8 cellular contexts compared by ENCODE assay signal in the genomic region with DNA sequence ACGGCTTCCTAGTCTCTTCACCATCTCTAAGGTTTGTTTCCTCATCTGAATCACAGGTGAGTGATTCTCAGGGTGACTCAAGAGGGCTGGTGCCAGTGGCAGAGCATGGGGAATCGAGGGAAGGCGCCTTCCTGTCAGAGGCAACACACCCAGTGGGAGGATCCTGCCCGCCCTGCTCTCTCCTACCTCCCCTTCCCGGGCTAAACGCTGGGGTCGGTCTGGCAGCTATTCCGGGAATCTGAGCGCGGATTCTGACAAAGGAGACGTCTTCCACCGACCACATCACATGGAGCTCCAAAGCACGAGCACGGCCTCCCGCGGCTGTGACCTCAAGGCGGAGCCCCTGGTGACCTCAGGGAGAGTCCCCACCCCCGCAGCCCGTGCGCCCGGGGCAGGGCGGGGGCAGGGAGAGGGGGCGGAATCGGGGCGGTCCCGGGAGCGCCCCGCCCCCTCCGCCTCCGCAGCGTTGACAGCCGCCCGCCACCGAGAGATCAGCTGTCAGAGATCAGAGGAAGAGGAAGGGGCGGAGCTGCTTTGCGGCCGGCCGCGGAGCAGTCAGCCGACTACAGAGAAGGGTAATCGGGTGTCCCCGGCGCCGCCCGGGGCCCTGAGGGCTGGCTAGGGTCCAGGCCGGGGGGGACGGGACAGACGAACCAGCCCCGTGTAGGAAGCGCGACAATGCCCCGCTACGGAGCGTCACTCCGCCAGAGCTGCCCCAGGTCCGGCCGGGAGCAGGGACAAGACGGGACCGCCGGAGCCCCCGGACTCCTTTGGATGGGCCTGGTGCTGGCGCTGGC. TPM values are rescaled to one million over a fixed set of nuclear protein-coding genes. Genes with fewer than 3 reads are reported as not detected.
DNase-seq lines count a peak whose midpoint lies in the region; ATAC-seq and TF ChIP-seq lines count a peak whose summit lies in the region.

Gene SMPD1 (plus strand): TSS at position 554 of the 797 bp plus-strand sequence. CDS start 125 bp downstream, at position 679.

- no peak within 1 kb of the TSS for H3K9ac ChIP-seq in HUES64 (ENCODE audit: low read depth, low read length)
- H3K9ac ChIP-seq in OCI-LY3 (ENCODE audit: low read length) = peak within 1 kb of the TSS; percentile 66

- no peaks in the 10 kb centered on the region for H3K9me3 ChIP-seq in HUES64 (ENCODE audit: insufficient read depth, low read depth, low read length)
- H3K9me3 ChIP-seq in OCI-LY3 (ENCODE audit: insufficient read depth, low read length) = no peaks in the 10 kb centered on the region
- H3K9me3 ChIP-seq in mononuclear cell (ENCODE audit: low read depth, low read length) = no peaks in the 10 kb centered on the region

- H3K4me2 ChIP-seq in OCI-LY3 (ENCODE audit: low read length) = peak within 1 kb of the TSS; percentile 94

- no peaks in the 10 kb centered on the region for H4K20me1 ChIP-seq in OCI-LY3 (ENCODE audit: insufficient read depth, low read length)

- WGBS in HUES64 = under 1% methylated on average over 62 of the region's 62 CpGs

- no peaks in the 10 kb centered on the region for H3K79me2 ChIP-seq in OCI-LY3 (ENCODE audit: low read length)

- peak within 1 kb of the TSS; percentile 72; the same call in 1 of the 2 replicates for H3K27ac ChIP-seq in HUES64 (ENCODE audit: low read depth, low read length)
- peak within 1 kb of the TSS; percentile 18 for H3K27ac ChIP-seq in OCI-LY3 (ENCODE audit: low read length)

- H3K4me3 ChIP-seq in HUES64 (ENCODE audit: low read length) = peak within 1 kb of the TSS; percentile 64
- H3K4me3 ChIP-seq in OCI-LY3 (ENCODE audit: low read length) = peak within 1 kb of the TSS; percentile 81
- H3K4me3 ChIP-seq in epithelial cell of esophagus (ENCODE audit: low read length) = peak within 1 kb of the TSS; percentile 66
- peak within 1 kb of the TSS; percentile 80 for H3K4me3 ChIP-seq in mononuclear cell (ENCODE audit: low read length)

- H3K36me3 ChIP-seq in HUES64 (ENCODE audit: insufficient read depth, low read length) = no peaks in the 10 kb centered on the region
- no peaks in the 10 kb centered on the region for H3K36me3 ChIP-seq in OCI-LY3 (replicated peaks; ENCODE audit: low read depth, low read length)

- peak; percentile 97 for ATAC-seq in GM21515 (IDR thresholded peaks at IDR 0.05; ENCODE audit: unreplicated experiment)

- peak within 1 kb of the TSS; percentile 77 for H2AFZ ChIP-seq in OCI-LY3 (ENCODE audit: low read depth, low read length)

- H3K4me1 ChIP-seq in HUES64 (ENCODE audit: insufficient read depth, low read length) = peaks cover 16% of the 10 kb centered on the region
- H3K4me1 ChIP-seq in OCI-LY3 (ENCODE audit: low read length) = peaks cover 12% of the 10 kb centered on the region
- peaks cover 25% of the 10 kb centered on the region for H3K4me1 ChIP-seq in mononuclear cell (ENCODE audit: insufficient read depth, low read length)

- no peak for TF ChIP-seq CTCF in OCI-LY3 (IDR thresholded peaks at IDR 0.05; ENCODE audit: low read depth, low read length)
- TF ChIP-seq CTCF in epithelial cell of esophagus (IDR thresholded peaks at IDR 0.05; ENCODE audit: insufficient read depth, low read depth, low read length, missing control alignments) = no peak

- DNase-seq in DMS 273 (lab: John Stamatoyannopoulos, UW; ENCODE audit: unreplicated experiment) = peak; percentile 89
- DNase-seq in activated T-cell treated with anti-CD3 and anti-CD28 coated beads for 4 hours = peak; percentile 94
- peak; percentile 98 for DNase-seq in epithelial cell of esophagus (ENCODE audit: low read depth)
- peak; percentile 88 to 91 for DNase-seq in stimulated activated CD8-positive, alpha-beta memory T cell treated with anti-CD3 and anti-CD28 coated beads, Interleukin-2, amount 100 ng/mL, for 48 hours (ENCODE audit: low read depth in 2 of 2)

- peaks cover 7% of the 10 kb centered on the region; the same call in 1 of the 2 replicates for H3K27me3 ChIP-seq in HUES64 (ENCODE audit: insufficient read depth, low read length)
- no peaks in the 10 kb centered on the region for H3K27me3 ChIP-seq in OCI-LY3 (ENCODE audit: low read depth, low read length)
- H3K27me3 ChIP-seq in mononuclear cell (ENCODE audit: insufficient read depth, low read length) = no peaks in the 10 kb centered on the region

RNA-seq across cellular contexts. Expression of gene SMPD1, which starts in this region (rescaled TPM):
- polyA plus RNA-seq in HUES64 (2013, experiment 1 of 2) = 5.3 TPM
- polyA plus RNA-seq in HUES64 (2013, experiment 2 of 2) = 6.1 TPM
- total RNA-seq in mononuclear cell = 21.1 TPM

Comparison
In these comparisons a context has a peak if more than half of its experiments do, and no peak if none do; other contexts are left out.
1. Peak in every context shown above with its lines: DNase-seq, ATAC-seq, H3K4me3 ChIP-seq and H3K27ac ChIP-seq.